19 cellular contexts compared by ENCODE assay signal in genomic region chr17:46025510-46025909, GRCh38. TPM values are rescaled to one million over a fixed set of nuclear protein-coding genes. Genes with fewer than 3 reads are reported as not detected.
DNase-seq lines count a peak whose midpoint lies in the region; ATAC-seq, FAIRE-seq and TF ChIP-seq lines count a peak whose summit lies in the region.
"Had no signal": no experiment of that assay in that cellular context is flagged by ENCODE, and none has a peak within 500 bp of the region (broad histone marks: within the 10 kb centered on the region; RNA-seq: fewer than 3 reads in every experiment).

No MANE protein-coding gene starts in this region.

- H3K36me3 Mint-ChIP-seq in activated T-cell treated with anti-CD3 and anti-CD28 coated beads, Interleukin-2, amount 50 U/mL, for 24 hours (ENCODE audit: low read depth), result peaks cover 60% of the 10 kb centered on the region
- H3K36me3 Mint-ChIP-seq in WTC11 (peaks cover 16% of the 10 kb centered on the region), immature natural killer cell (peaks cover 14 to 26% (median 18%) of the 10 kb centered on the region in 3 donors)

- ATAC-seq in WTC11 (no peak), psoas muscle (no peak), GM18502 (IDR thresholded peaks at IDR 0.05; ENCODE audit: poor library complexity, unreplicated experiment) (no peak)

- peak overlapping the region; percentile 8 for H3K27ac ChIP-seq in psoas muscle
- H3K27ac ChIP-seq: ovary had no signal

- no peaks in the 10 kb centered on the region for H3K9me3 ChIP-seq in psoas muscle
- H3K9me3 ChIP-seq: ovary, Peyer's patch, upper lobe of left lung had no signal

- no peak overlapping the region for H3K4me3 ChIP-seq in psoas muscle
- H3K4me3 ChIP-seq: ovary, Peyer's patch, upper lobe of left lung had no signal

- H3K4me1 ChIP-seq in psoas muscle, result peaks cover 7% of the 10 kb centered on the region

- H3K4me1 Mint-ChIP-seq in activated T-cell treated with anti-CD3 and anti-CD28 coated beads, Interleukin-2, amount 50 U/mL, for 24 hours (ENCODE audit: low read depth), result peaks cover 13% of the 10 kb centered on the region
- H3K4me1 Mint-ChIP-seq in WTC11 (peaks cover 28% of the 10 kb centered on the region), immature natural killer cell (peaks cover 58 to 69% of the 10 kb centered on the region in 2 donors)

- no peak for FAIRE-seq in frontal cortex (lab: Jason Lieb, UNC)

- H3K27ac Mint-ChIP-seq in activated T-cell treated with anti-CD3 and anti-CD28 coated beads, Interleukin-2, amount 50 U/mL, for 24 hours, result peak overlapping the region; percentile 70
- H3K27ac Mint-ChIP-seq in WTC11 (peak overlapping the region; percentile 61), immature natural killer cell (peak overlapping the region; percentile 8 to 84 (median 74))

- no peaks in the 10 kb centered on the region for H3K27me3 ChIP-seq in psoas muscle (ENCODE audit: insufficient read depth in 3 of 3, low read length in 2 of 3)
- H3K27me3 ChIP-seq: ovary, Peyer's patch, upper lobe of left lung had no signal

- no peak overlapping the region for H3K4me3 Mint-ChIP-seq in activated T-cell treated with anti-CD3 and anti-CD28 coated beads, Interleukin-2, amount 50 U/mL, for 24 hours
- H3K4me3 Mint-ChIP-seq in WTC11 (no peak overlapping the region), immature natural killer cell (peak overlapping the region in 1 of 5 donors; percentile 6)

- H3K36me3 ChIP-seq in psoas muscle (ENCODE audit: insufficient read depth in 1 of 2, low read depth in 1 of 2), result peaks cover 0 to 70% of the 10 kb centered on the region in 2 donors
- H3K36me3 ChIP-seq: ovary had no signal

- 79 to 85% (median 83%) methylated on average over 6 of the region's 6 CpGs for WGBS in psoas muscle, 3 donors

- H3K27me3 Mint-ChIP-seq in activated T-cell treated with anti-CD3 and anti-CD28 coated beads, Interleukin-2, amount 50 U/mL, for 24 hours, result no peaks in the 10 kb centered on the region
- no peaks in the 10 kb centered on the region for H3K27me3 Mint-ChIP-seq in WTC11 (ENCODE audit: low read depth)
- peaks cover 0 to 18% (median 13%) of the 10 kb centered on the region in 3 donors for H3K27me3 Mint-ChIP-seq in immature natural killer cell (ENCODE audit: low read depth in 3 of 3)

- DNase-seq in activated T-cell treated with anti-CD3 and anti-CD28 coated beads, Interleukin-2, amount 50 U/mL, for 24 hours, result no peak
- DNase-seq in activated T-cell treated with anti-CD3 and anti-CD28 coated beads for 4 hours, result no peak
- DNase-seq in WTC11 (ENCODE audit: low spot score), result no peak
- DNase-seq in immature natural killer cell, result no peak
- no peak for DNase-seq in psoas muscle
- no peak for DNase-seq in frontal cortex (ENCODE audit: low spot score in 2 of 2)
- DNase-seq in NCI-H226, result no peak
- DNase-seq: activated CD4-positive, alpha-beta T cell treated with anti-CD3 and anti-CD28 coated beads, Interleukin-2, amount 50 U/mL, for 4 hours; activated naive CD4-positive, alpha-beta T cell treated with anti-CD3 and anti-CD28 coated beads, Interleukin-2, amount 50 U/mL, for 16 hours; cortex of kidney; hypothalamus; NCI-H526; ovary; upper lobe of left lung had no signal

- POLR2A ChIA-PET in WTC11 (lab: Charles Lee), result no interaction called here

- intact Hi-C loops in psoas muscle (cut with DNase I), result no loop called here

- H3K9me3 Mint-ChIP-seq in activated T-cell treated with anti-CD3 and anti-CD28 coated beads, Interleukin-2, amount 50 U/mL, for 24 hours, result no peaks in the 10 kb centered on the region
- H3K9me3 Mint-ChIP-seq in WTC11 (no peaks in the 10 kb centered on the region), immature natural killer cell (no peaks in the 10 kb centered on the region)

- TF ChIP-seq CTCF in WTC11 (IDR thresholded peaks at IDR 0.05) (no peak), psoas muscle (IDR thresholded peaks at IDR 0.05) (no peak)

- CTCF ChIA-PET in WTC11 (lab: Charles Lee), result interaction anchor here (1.2 kb wide), 1 partner anchor 54 kb away, joined by 4 read pairs; no protein-coding TSS in a partner anchor

TF ChIP-seq in WTC11, 78 proteins besides CTCF, POLR2A, EP300 and RAD21 (continues in another document):
- TF ChIP-seq RELA (CRISPR knock-in tag; IDR thresholded peaks at IDR 0.05; ENCODE audit: borderline replicate concordance) (no peak), KAT7 (CRISPR knock-in tag; IDR thresholded peaks at IDR 0.05; ENCODE audit: borderline replicate concordance) (no peak), E2F4 (CRISPR knock-in tag; IDR thresholded peaks at IDR 0.05; ENCODE audit: borderline replicate concordance, low read depth) (no peak), ESRRA (CRISPR knock-in tag; IDR thresholded peaks at IDR 0.05; ENCODE audit: borderline replicate concordance) (no peak), NR1H2 (CRISPR knock-in tag; IDR thresholded peaks at IDR 0.05) (no peak), AR (CRISPR knock-in tag; IDR thresholded peaks at IDR 0.05) (no peak), E2F1 (CRISPR knock-in tag; IDR thresholded peaks at IDR 0.05) (no peak), TCF7 (CRISPR knock-in tag; IDR thresholded peaks at IDR 0.05; ENCODE audit: low read depth) (no peak), ZNF121 (CRISPR knock-in tag; IDR thresholded peaks at IDR 0.05) (no peak), TEAD4 (CRISPR knock-in tag; IDR thresholded peaks at IDR 0.05) (no peak), ZNF425 (CRISPR knock-in tag; conservative IDR thresholded peaks at IDR 0.05) (no peak), ZNF219 (CRISPR knock-in tag; IDR thresholded peaks at IDR 0.05; ENCODE audit: borderline replicate concordance) (no peak), E2F5 (CRISPR knock-in tag; IDR thresholded peaks at IDR 0.05) (no peak)

RNA-seq across cellular contexts. Expression of gene STH, which starts 26.5 kb away (rescaled TPM):
- not detected in 3 replicates for total RNA-seq in WTC11 (2021)
- polyA plus RNA-seq in immature natural killer cell, result not detected
- 1 to 10 TPM in 1 of 4 donors, not detected in 3; 2.0 TPM for total RNA-seq in psoas muscle
- under 1 TPM in 2 of 3 donors, not detected in 1; 0.25 to 0.26 TPM for polyA plus RNA-seq in psoas muscle
- 2.0 TPM for total RNA-seq in frontal cortex
- total RNA-seq: lower leg skin; ovary; Peyer's patch; T-helper 2 cell treated with Interferon-gamma antibody and Interleukin-4, amounts not matched to agents 100 ng/mL and 5 ng/mL, for 36 hours; upper lobe of left lung had no signal
- polyA plus RNA-seq: AG04450, ovary had no signal
